8 cellular contexts compared by ENCODE assay signal in genomic region chr2:201118121-201118956, GRCh38. TPM values are rescaled to one million over a fixed set of nuclear protein-coding genes. Genes with fewer than 3 reads are reported as not detected.
DNase-seq lines count a peak whose midpoint lies in the region; ATAC-seq and TF ChIP-seq lines count a peak whose summit lies in the region.

No MANE protein-coding gene starts in this region.

- CTCF ChIA-PET in activated CD8-positive, alpha-beta T cell treated with anti-CD3 and anti-CD28 coated beads for 36 hours (lab: Charles Lee): interaction anchor here (1.0 to 5.5 kb wide), 16 partner anchors 12 to 254 kb away, joined by 3 to 93 read pairs (median 6); partner anchors contain the start of genes CLK1, HYCC2 and ORC2

- H3K9me3 Mint-ChIP-seq in activated CD8-positive, alpha-beta T cell treated with anti-CD3 and anti-CD28 coated beads for 36 hours: no peaks in the 10 kb centered on the region
- H3K9me3 Mint-ChIP-seq in memory B cell: no peaks in the 10 kb centered on the region

- peak; percentile 43 for TF ChIP-seq CTCF in activated CD8-positive, alpha-beta T cell treated with anti-CD3 and anti-CD28 coated beads for 36 hours (IDR thresholded peaks at IDR 0.05)

- no peaks in the 10 kb centered on the region for H3K27me3 Mint-ChIP-seq in activated CD8-positive, alpha-beta T cell treated with anti-CD3 and anti-CD28 coated beads for 36 hours
- H3K27me3 Mint-ChIP-seq in memory B cell: no peaks in the 10 kb centered on the region

- ATAC-seq in GM18867 (IDR thresholded peaks at IDR 0.05; ENCODE audit: unreplicated experiment): peak; percentile 45
- peak; percentile 39 for ATAC-seq in HG03097 (IDR thresholded peaks at IDR 0.05; ENCODE audit: low FRiP score, unreplicated experiment)
- peak; percentile 45 for ATAC-seq in activated CD8-positive, alpha-beta T cell treated with anti-CD3 and anti-CD28 coated beads for 36 hours
- peak; percentile 62 for ATAC-seq in memory B cell (ENCODE audit: low read depth)

- H3K4me1 Mint-ChIP-seq in activated CD8-positive, alpha-beta T cell treated with anti-CD3 and anti-CD28 coated beads for 36 hours (ENCODE audit: low read depth): peaks cover 43% of the 10 kb centered on the region
- H3K4me1 Mint-ChIP-seq in memory B cell: peaks cover 46% of the 10 kb centered on the region

- peak overlapping the region; percentile 92 for H3K27ac Mint-ChIP-seq in activated CD8-positive, alpha-beta T cell treated with anti-CD3 and anti-CD28 coated beads for 36 hours
- peak overlapping the region; percentile 99 for H3K27ac Mint-ChIP-seq in memory B cell

- POLR2A ChIA-PET in activated CD8-positive, alpha-beta T cell treated with anti-CD3 and anti-CD28 coated beads for 36 hours (lab: Charles Lee): interaction anchor here (0.6 to 5.3 kb wide), 28 partner anchors 9 to 1794 kb away, joined by 3 to 42 read pairs (median 4); partner anchors contain the start of genes CARF, CASP10, CASP8 and CLK1

- H3K4me3 Mint-ChIP-seq in activated CD8-positive, alpha-beta T cell treated with anti-CD3 and anti-CD28 coated beads for 36 hours: peak overlapping the region; percentile 95
- peak overlapping the region; percentile 88 for H3K4me3 Mint-ChIP-seq in memory B cell

- H3K36me3 Mint-ChIP-seq in activated CD8-positive, alpha-beta T cell treated with anti-CD3 and anti-CD28 coated beads for 36 hours (ENCODE audit: low read depth): peaks cover 50% of the 10 kb centered on the region
- peaks cover 5% of the 10 kb centered on the region for H3K36me3 Mint-ChIP-seq in memory B cell

- peak; percentile 69 for DNase-seq in AG20443 (ENCODE audit: low spot score)
- DNase-seq in NCI-H510A treated with DMSO at 0.1 percent for 48 hours (lab: John Stamatoyannopoulos, UW): peak; percentile 16
- DNase-seq in activated CD8-positive, alpha-beta T cell treated with anti-CD3 and anti-CD28 coated beads for 36 hours: peak; percentile 97
- DNase-seq in effector CD4-positive, alpha-beta T cell: peak; percentile 80
- DNase-seq in memory B cell (ENCODE audit: low spot score in 2 of 2): peak; percentile 80 to 86
- DNase-seq in stimulated activated CD8-positive, alpha-beta memory T cell treated with anti-CD3 and anti-CD28 coated beads, Interleukin-15, amount 100 ng/mL, for 48 hours (ENCODE audit: low read depth in 2 of 2): peak; percentile 81 to 84

- intact Hi-C loops in activated CD8-positive, alpha-beta T cell treated with anti-CD3 and anti-CD28 coated beads for 36 hours (cut with micrococcal nuclease): loop anchor here (5.0 kb wide), 1 partner anchor 46 kb away; the partner anchor contains the start of genes HYCC2 and NDUFB3

RNA-seq across cellular contexts. Expression of gene CFLAR, which starts 2.4 kb away (rescaled TPM):
- 100 to 1,000 TPM; 222 to 229 TPM for total RNA-seq in activated CD8-positive, alpha-beta T cell treated with anti-CD3 and anti-CD28 coated beads for 36 hours

RNA-seq across cellular contexts. Expression of gene NDUFB3, which starts 46.5 kb away (rescaled TPM):
- 100 to 1,000 TPM; 134 to 140 TPM for total RNA-seq in activated CD8-positive, alpha-beta T cell treated with anti-CD3 and anti-CD28 coated beads for 36 hours

RNA-seq across cellular contexts. Expression of gene HYCC2, which starts 46.9 kb away (rescaled TPM):
- 10 to 100 TPM; 24.7 to 26.9 TPM for total RNA-seq in activated CD8-positive, alpha-beta T cell treated with anti-CD3 and anti-CD28 coated beads for 36 hours

Comparison
In these comparisons a context has a peak if more than half of its experiments do, and no peak if none do; other contexts are left out.
1. Peak in every context shown above with its lines: DNase-seq and ATAC-seq.
2. DNase-seq: peak in every context shown above with its lines; median percentile 97 in activated CD8-positive, alpha-beta T cell treated with anti-CD3 and anti-CD28 coated beads for 36 hours; 83 in memory B cell; 82 in stimulated activated CD8-positive, alpha-beta memory T cell treated with anti-CD3 and anti-CD28 coated beads, Interleukin-15, amount 100 ng/mL, for 48 hours; 80 in effector CD4-positive, alpha-beta T cell; 69 in AG20443; 16 in NCI-H510A treated with DMSO at 0.1 percent for 48 hours.